ENCODE assay signal across 8 cellular contexts in genomic region chrX:152904151-152905080, GRCh38. TPM values are rescaled to one million over a fixed set of nuclear protein-coding genes. Genes with fewer than 3 reads are reported as not detected.
DNase-seq lines count a peak whose midpoint lies in the region; ATAC-seq, FAIRE-seq and TF ChIP-seq lines count a peak whose summit lies in the region.

No MANE protein-coding gene starts in this region.

- POLR2A ChIA-PET in A549 (lab: Yijun Ruan, JAX) = no interaction called here
- POLR2A ChIA-PET in naive thymus-derived CD8-positive, alpha-beta T cell (lab: Charles Lee) = no interaction called here

- no peaks in the 10 kb centered on the region for H3K36me3 Mint-ChIP-seq in naive thymus-derived CD8-positive, alpha-beta T cell

- no peaks in the 10 kb centered on the region for H3K9me3 ChIP-seq in A549

- H3K4me1 Mint-ChIP-seq in naive thymus-derived CD8-positive, alpha-beta T cell = peaks cover 0 to 4% (median 0%) of the 10 kb centered on the region in 4 donors

- ATAC-seq in A549 = peak; percentile 52 to 89; a peak in 5 of 6 replicates
- ATAC-seq in naive thymus-derived CD8-positive, alpha-beta T cell = no peak
- ATAC-seq in HG03342 (IDR thresholded peaks at IDR 0.05; ENCODE audit: unreplicated experiment) = no peak
- no peak for ATAC-seq in HG02840 (IDR thresholded peaks at IDR 0.05; ENCODE audit: low FRiP score, unreplicated experiment)

- H3K27ac Mint-ChIP-seq in naive thymus-derived CD8-positive, alpha-beta T cell = peak overlapping the region in 1 of 10 donors; percentile 31

- FAIRE-seq in A549 (lab: Jason Lieb, UNC) = peak; percentile 78

- DNase-seq in A549 (ENCODE audit: low read depth in 1 of 2, low spot score in 1 of 2) = peak; percentile 44 to 75
- peak; percentile 23 for DNase-seq in GM12865 (ENCODE audit: low read depth)
- peak; percentile 42 for DNase-seq in NAMALWA (ENCODE audit: low spot score)
- peak; percentile 4 to 10 for DNase-seq in activated CD4-positive, alpha-beta T cell treated with anti-CD3 and anti-CD28 coated beads, Interleukin-2, amount 50 U/mL, for 24 hours (ENCODE audit: low read depth in 1 of 2, low spot score in 1 of 2)
- peak; percentile 68 for DNase-seq in epithelial cell of esophagus (ENCODE audit: low read depth)
- peak in 9 of 10 donors; percentile 1 to 61 (median 30) for DNase-seq in naive thymus-derived CD8-positive, alpha-beta T cell

- H3K4me3 Mint-ChIP-seq in naive thymus-derived CD8-positive, alpha-beta T cell = no peak overlapping the region

- peak overlapping the region; percentile 50; the same call in 2 of the 3 replicates for H3K4me2 ChIP-seq in A549

- peaks cover 0 to 10% (median 3%) of the 10 kb centered on the region in 5 donors for H3K27me3 Mint-ChIP-seq in naive thymus-derived CD8-positive, alpha-beta T cell

- TF ChIP-seq EP300 in A549 (IDR thresholded peaks at IDR 0.05) = no peak

- H3K4me3 ChIP-seq in A549 (no peak overlapping the region), GM12865 (ENCODE audit: low read depth, low read length) (no peak overlapping the region), epithelial cell of esophagus (ENCODE audit: low read length) (no peak overlapping the region)

- H3K4me1 ChIP-seq in A549 = peaks cover 5% of the 10 kb centered on the region; the same call in 2 of the 3 replicates

- peak; percentile 51 for TF ChIP-seq CTCF in A549 (IDR thresholded peaks at IDR 0.05)
- TF ChIP-seq CTCF in GM12865 (IDR thresholded peaks at IDR 0.05; ENCODE audit: insufficient read depth, low read depth, low read length, missing control alignments) = peak; percentile 67
- TF ChIP-seq CTCF in epithelial cell of esophagus (IDR thresholded peaks at IDR 0.05; ENCODE audit: insufficient read depth, low read depth, low read length, missing control alignments) = peak; percentile 75

- CTCF ChIA-PET in A549 (lab: Yijun Ruan, JAX) = interaction anchor here (0.6 to 2.2 kb wide), 9 partner anchors 10 to 820 kb away, joined by 3 to 17 read pairs (median 3); partner anchors contain the start of gene BCAP31

- peak overlapping the region in 1 of 2 experiments; percentile 24; a peak in 1 of 6 replicates for H3K27ac ChIP-seq in A549

- peaks cover 0 to 1% (median 0%) of the 10 kb centered on the region in 9 donors for H3K9me3 Mint-ChIP-seq in naive thymus-derived CD8-positive, alpha-beta T cell

- peak; percentile 35 to 44; a peak in 2 of 5 replicates for TF ChIP-seq RAD21 in A549 (conservative IDR thresholded peaks at IDR 0.05 in 1 of 2, IDR thresholded peaks at IDR 0.05 in 1 of 2)

- TF ChIP-seq POLR2A in A549 (IDR thresholded peaks at IDR 0.05; ENCODE audit: low read length) = no peak

- WGBS in A549 (ENCODE audit: missing lambda C conversion rate) = 16% methylated on average over 14 of the region's 20 CpGs

TF ChIP-seq in A549, 52 proteins besides CTCF, POLR2A, EP300 and RAD21:
- TF ChIP-seq SMC3 (IDR thresholded peaks at IDR 0.05) (peak; percentile 25; the same call in 1 of the 3 replicates), NFE2L2 (conservative IDR thresholded peaks at IDR 0.05; ENCODE audit: low read length) (no peak)

RNA-seq across cellular contexts. Expression of gene ZNF185, which starts 6.5 kb away (rescaled TPM):
- polyA plus RNA-seq in A549 (2011; rRNA removed) (11.2 and 12.8 TPM in 2 replicates), A549 (2017; fragmentation: RNase III; extraction: RNeasy Plus Mini Kit Qiagen cat#74134 plus additional on column Dnase treatment) (4.9 to 5.2 TPM (median 5.0 TPM) in 3 replicates)
- 4.8 TPM in 2 replicates for polyA plus RNA-seq in A549 (2012; cell fraction: cytosol; rRNA removed)
- polyA plus RNA-seq in A549 (2012; cell fraction: nucleus; rRNA removed) = 26.9 and 27.4 TPM in 2 replicates
- polyA minus RNA-seq in A549 (2011; rRNA and poly(A)+ RNA removed) = 9.7 and 11.8 TPM in 2 replicates
- total RNA-seq in naive thymus-derived CD8-positive, alpha-beta T cell = 1 to 10 TPM; 2.6 to 2.7 TPM
- 1 to 10 TPM; 1.8 to 2.8 (median 2.6) TPM for polyA plus RNA-seq in naive thymus-derived CD8-positive, alpha-beta T cell

Comparison
In these comparisons a context has a peak if more than half of its experiments do, and no peak if none do; other contexts are left out.
1. ATAC-seq: peak in A549 (2 of 2); none in naive thymus-derived CD8-positive, alpha-beta T cell (0 of 2), HG03342 (single experiment) and HG02840 (single experiment).
2. DNase-seq: peak in every context shown above with its lines; median percentile 68 in epithelial cell of esophagus; 60 in A549; 42 in NAMALWA; 30 in naive thymus-derived CD8-positive, alpha-beta T cell; 23 in GM12865; 7 in activated CD4-positive, alpha-beta T cell treated with anti-CD3 and anti-CD28 coated beads, Interleukin-2, amount 50 U/mL, for 24 hours.
3. Peak in every context shown above with its lines, with median percentiles within 50 percentile points of each other: CTCF ChIP-seq.